22 cellular contexts compared by ENCODE assay signal in the genomic region with DNA sequence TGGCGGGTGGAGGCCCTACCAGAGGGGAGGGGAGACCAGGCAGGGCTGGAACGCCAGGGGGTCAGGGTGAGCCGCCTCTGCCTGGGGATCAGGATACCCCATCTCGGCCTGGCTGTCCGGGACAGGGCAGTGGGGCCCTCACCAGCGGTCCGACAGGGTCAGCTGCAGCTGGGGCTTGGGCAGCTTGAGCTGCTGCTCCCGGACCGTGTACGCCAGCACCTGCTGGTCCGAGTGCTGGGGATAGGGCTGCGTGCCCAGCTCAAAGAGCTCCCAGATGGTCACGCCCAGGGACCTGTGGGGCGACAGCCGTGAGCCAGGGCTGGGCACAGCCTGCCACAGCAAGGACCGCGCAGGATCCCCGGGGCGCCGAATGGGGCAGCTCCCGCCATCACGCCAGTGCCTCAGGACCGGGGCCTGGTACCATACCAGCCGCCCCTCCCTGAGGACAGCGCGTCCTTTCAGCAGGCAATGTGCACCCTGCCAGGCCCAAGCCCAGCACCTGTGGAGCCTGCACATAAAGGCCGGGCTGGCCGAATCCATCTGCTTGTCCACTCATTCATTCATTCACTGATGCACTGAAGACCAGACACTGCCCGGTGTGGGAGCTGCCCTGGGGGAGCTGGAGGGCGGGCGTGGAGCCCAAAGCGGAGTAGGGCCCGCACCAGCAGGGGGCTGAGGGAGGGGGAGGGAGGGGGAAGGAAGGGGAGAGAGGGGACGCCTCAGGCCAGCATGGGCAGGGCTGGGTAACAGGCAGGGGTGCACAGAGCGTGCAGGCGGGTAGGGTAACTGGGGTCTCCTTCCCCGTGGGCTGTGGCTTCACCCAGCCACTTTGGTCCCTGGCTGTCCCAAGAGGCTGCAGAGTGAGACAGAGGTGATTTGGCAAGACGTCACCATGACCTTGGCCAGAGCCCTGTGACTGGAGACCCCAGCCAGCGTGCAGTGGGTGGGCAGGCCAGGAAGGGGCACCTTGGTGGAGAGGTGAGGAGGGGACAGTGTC. TPM values are rescaled to one million over a fixed set of nuclear protein-coding genes. Genes with fewer than 3 reads are reported as not detected.
DNase-seq lines count a peak whose midpoint lies in the region; TF ChIP-seq lines count a peak whose summit lies in the region.
"Had no signal": no experiment of that assay in that cellular context is flagged by ENCODE, and none has a peak within 500 bp of the region (broad histone marks: within the 10 kb centered on the region; RNA-seq: fewer than 3 reads in every experiment).

No MANE protein-coding gene starts in this region.

- H3K36me3 Mint-ChIP-seq in MCF 10A (ENCODE audit: insufficient read depth, unreplicated experiment), result peaks cover 19% of the 10 kb centered on the region
- H3K36me3 Mint-ChIP-seq: IgD-negative memory B cell had no signal

- no peaks in the 10 kb centered on the region for H3K9me3 Mint-ChIP-seq in MCF 10A (ENCODE audit: unreplicated experiment)
- H3K9me3 Mint-ChIP-seq: IgD-negative memory B cell had no signal

- POLR2A ChIA-PET in MCF 10A (lab: Yijun Ruan, JAX), result no interaction called here

- CTCF ChIA-PET in MCF 10A (lab: Yijun Ruan, JAX), result interaction anchor here (1.2 kb wide), 1 partner anchor 99 kb away, joined by 3 read pairs; no protein-coding TSS in a partner anchor

- H3K4me3 Mint-ChIP-seq in MCF 10A (ENCODE audit: unreplicated experiment), result no peak overlapping the region
- H3K4me3 Mint-ChIP-seq: CD14-positive monocyte, IgD-negative memory B cell had no signal

- TF ChIP-seq CTCF in dorsolateral prefrontal cortex (IDR thresholded peaks at IDR 0.05 in 54 of 56, conservative IDR thresholded peaks at IDR 0.05 in 2 of 56; ENCODE audit: low read depth in 1 of 56, partially characterized antibody in 56 of 56) (peak in 1 of 56 donors; percentile 8), MCF 10A (IDR thresholded peaks at IDR 0.05; ENCODE audit: unreplicated experiment) (no peak)

- no peaks in the 10 kb centered on the region for H3K27me3 Mint-ChIP-seq in MCF 10A (ENCODE audit: insufficient read depth, unreplicated experiment)
- H3K27me3 Mint-ChIP-seq: IgD-negative memory B cell had no signal

- DNase-seq in DMS53 (lab: John Stamatoyannopoulos, UW) (peak; percentile 33), DMS53 treated with DMSO at 0.1 percent for 48 hours (lab: John Stamatoyannopoulos, UW; ENCODE audit: unreplicated experiment) (no peak), dorsolateral prefrontal cortex (peak in 2 of 10 donors; percentile 62 to 83), superior temporal gyrus (ENCODE audit: extremely low spot score) (peak; percentile 24), NCI-H69 (lab: John Stamatoyannopoulos, UW) (no peak), putamen (ENCODE audit: low spot score) (no peak), MCF 10A (ENCODE audit: unreplicated experiment) (no peak)
- DNase-seq: DMS79 treated with DMSO at 0.1 percent for 48 hours, Karpas-422, NCI-H1694, NCI-H2081, NCI-H2171, NCI-H446, NCI-H526 treated with DMSO at 0.1 percent for 48 hours, SIG-M5, SK-N-SH had no signal

- H3K4me1 Mint-ChIP-seq in MCF 10A (ENCODE audit: insufficient read depth, unreplicated experiment), result peaks cover 4% of the 10 kb centered on the region

- no TSS peak for BruUV-seq in MCF 10A (replicated peaks; lab: Mats Ljungman, UMichigan)

- H3K27me3 ChIP-seq in dorsolateral prefrontal cortex, result no peaks in the 10 kb centered on the region

- peak overlapping the region in 19 of 59 donors; percentile 6 to 91 (median 68) for H3K4me3 ChIP-seq in dorsolateral prefrontal cortex
- H3K4me3 ChIP-seq: GM12878 had no signal

- no peak overlapping the region for H3K27ac Mint-ChIP-seq in MCF 10A (ENCODE audit: low read depth, unreplicated experiment)
- H3K27ac Mint-ChIP-seq: CD14-positive monocyte, IgD-negative memory B cell had no signal

- intact Hi-C loops in dorsolateral prefrontal cortex (cut with DNase I) (no loop called here), MCF 10A (cut with micrococcal nuclease) (no loop called here)

- H3K27ac ChIP-seq in angular gyrus (ENCODE audit: low read depth, low read length) (peak overlapping the region; percentile 62), dorsolateral prefrontal cortex (peak overlapping the region in 58 of 59 donors; percentile 22 to 100 (median 98))

RNA-seq across cellular contexts. Expression of a gene that starts 42.0 kb away (rescaled TPM):
- 1 to 10 TPM in 23 of 120 experiments, under 1 TPM in 78, not detected in 19; 0.35 to 2.6 (median 0.77) TPM for total RNA-seq in dorsolateral prefrontal cortex
- total RNA-seq in MCF 10A (2022), result not detected in 2 replicates
- total RNA-seq: GM12878, H7, M059J had no signal

RNA-seq across cellular contexts. Expression of a gene that starts 42.7 kb away (rescaled TPM):
- 100 to 1,000 TPM; 143 to 915 (median 275) TPM for total RNA-seq in dorsolateral prefrontal cortex
- total RNA-seq in MCF 10A (2022), result 0.59 and 1.4 TPM in 2 replicates
- total RNA-seq: GM12878, M059J had no signal

Comparison
In these comparisons a context has a peak if more than half of its experiments do, and no peak if none do; other contexts are left out.
1. DNase-seq: peak in DMS53 (single experiment) and superior temporal gyrus (single experiment); none in DMS53 treated with DMSO at 0.1 percent for 48 hours (single experiment), NCI-H69 (single experiment), putamen (single experiment) and MCF 10A (single experiment).
2. RNA of a gene that starts 42.7 kb away (total RNA-seq): 143 to 915 TPM in dorsolateral prefrontal cortex; 0.59 to 1.4 TPM in MCF 10A; every median in the first group is over 10 times any median in the second.